Comparison of ENCODE assay signal across 8 cellular contexts in genomic region chr6:109008537-109008950, GRCh38.
DNase-seq lines count a peak whose midpoint lies in the region; ATAC-seq and TF ChIP-seq lines count a peak whose summit lies in the region.

No MANE protein-coding gene starts in this region.

- ATAC-seq in left colon (peak; percentile 30), HG03571 (IDR thresholded peaks at IDR 0.05; ENCODE audit: unreplicated experiment) (no peak)

- DNase-seq in DMS153 treated with DMSO at 0.1 percent for 48 hours (lab: John Stamatoyannopoulos, UW; ENCODE audit: unreplicated experiment) (peak; percentile 48), DMS153 (lab: John Stamatoyannopoulos, UW) (no peak), NCI-H2196 (lab: John Stamatoyannopoulos, UW; ENCODE audit: unreplicated experiment) (peak; percentile 54), breast epithelium (ENCODE audit: low spot score in 2 of 2) (no peak), left colon (no peak), cerebellar nuclear complex (lab: John Stamatoyannopoulos, UW) (no peak)

- no peak for TF ChIP-seq POLR2A in breast epithelium (IDR thresholded peaks at IDR 0.05)

- intact Hi-C loops in breast epithelium (cut with DNase I; ENCODE audit: low total_unique reads): no loop called here
- intact Hi-C loops in left colon (cut with DNase I, micrococcal nuclease): loop anchor here in 1 of 2 donors (10.0 kb wide), 1 partner anchor 64 kb away; no protein-coding TSS in a partner anchor

- H3K27me3 ChIP-seq in breast epithelium: no peaks in the 10 kb centered on the region
- no peaks in the 10 kb centered on the region for H3K27me3 ChIP-seq in subcutaneous abdominal adipose tissue (ENCODE audit: control insufficient read depth in 5 of 5, insufficient read depth in 4 of 5, low read length in 5 of 5)

- H3K4me1 ChIP-seq in breast epithelium (peaks cover 0 to 10% of the 10 kb centered on the region in 2 donors), subcutaneous abdominal adipose tissue (ENCODE audit: control insufficient read depth in 5 of 5, insufficient read depth in 5 of 5, low read length in 5 of 5) (peaks cover 0 to 31% (median 19%) of the 10 kb centered on the region in 5 donors)

- TF ChIP-seq CTCF in breast epithelium (IDR thresholded peaks at IDR 0.05): no peak

- H3K4me3 ChIP-seq in breast epithelium (peak overlapping the region; percentile 91 to 94 (median 91)), subcutaneous abdominal adipose tissue (ENCODE audit: low read depth in 1 of 5, low read length in 5 of 5) (peak overlapping the region; percentile 87 to 99 (median 98))

- H3K27ac ChIP-seq in breast epithelium (peak overlapping the region; percentile 98), subcutaneous abdominal adipose tissue (ENCODE audit: low read depth, low read length) (peak overlapping the region; percentile 67)

- H3K36me3 ChIP-seq in breast epithelium (no peaks in the 10 kb centered on the region), subcutaneous abdominal adipose tissue (ENCODE audit: control insufficient read depth in 5 of 5, insufficient read depth in 5 of 5, low read length in 5 of 5) (no peaks in the 10 kb centered on the region)

- peak overlapping the region; percentile 51 to 86 (median 82) for H3K9ac ChIP-seq in subcutaneous abdominal adipose tissue (ENCODE audit: low read length in 5 of 5)

- H3K9me3 ChIP-seq in breast epithelium (no peaks in the 10 kb centered on the region), subcutaneous abdominal adipose tissue (ENCODE audit: control insufficient read depth in 5 of 5, low read length in 5 of 5) (no peaks in the 10 kb centered on the region)

Comparison
In these comparisons a context has a peak if more than half of its experiments do, and no peak if none do; other contexts are left out.
1. DNase-seq: peak in DMS153 treated with DMSO at 0.1 percent for 48 hours (single experiment) and NCI-H2196 (single experiment); none in DMS153 (single experiment), breast epithelium (0 of 2), left colon (0 of 2) and cerebellar nuclear complex (0 of 2).